ENCODE assay signal across 27 cellular contexts in the genomic region with DNA sequence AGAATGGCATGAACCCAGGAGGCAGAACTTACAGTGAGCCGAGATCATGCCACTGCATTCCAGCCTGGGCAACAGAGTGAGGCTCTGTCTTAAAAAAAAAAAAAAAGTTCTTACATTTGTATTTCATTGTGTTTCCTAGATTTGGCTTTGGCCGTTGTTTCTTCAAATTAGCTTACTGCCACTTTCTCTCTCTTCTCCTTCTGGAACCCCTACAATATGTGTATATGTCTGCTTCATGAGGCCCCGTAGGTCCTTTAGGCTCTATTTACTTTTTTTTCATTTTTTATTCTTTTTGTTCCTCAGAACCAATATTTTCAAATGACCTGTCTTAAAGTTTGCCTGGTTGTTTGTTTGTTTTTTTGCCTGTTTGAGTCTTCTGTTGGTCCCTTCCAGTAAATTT.
"Had no signal": no experiment of that assay in that cellular context is flagged by ENCODE, and none has a peak within 500 bp of the region (broad histone marks: within the 10 kb centered on the region; RNA-seq: fewer than 3 reads in every experiment).

No MANE protein-coding gene starts in this region.

- H3K27me3 ChIP-seq: stomach, suprapubic skin, testis, thyroid gland, tibial artery, tibial nerve, transverse colon, upper lobe of left lung, upper lobe of right lung, vagina had no signal

- H3K4me1 ChIP-seq: stomach, suprapubic skin, testis, thyroid gland, tibial artery, tibial nerve, transverse colon, upper lobe of right lung, uterus, vagina had no signal

- H3K9me3 ChIP-seq: suprapubic skin, testis, thoracic aorta, thyroid gland, tibial artery, transverse colon, upper lobe of right lung, uterus, vagina had no signal

- ATAC-seq: stimulated activated effector memory CD8-positive, alpha-beta T cell treated with anti-CD3 and anti-CD28 coated beads, Interleukin-12 subunit alpha, Interleukin-12 subunit beta, amount 100 ng/mL, for 72 hours; stimulated activated memory B cell treated with anti-CD40 and anti-IgM and Interleukin-4, amounts not matched to agents 10 μg/mL and 1 μg/mL and 100 μg/mL, for 72 hours; stimulated activated naive B cell treated with anti-CD40 and anti-IgM and Interleukin-4, amounts not matched to agents 10 μg/mL and 1 μg/mL and 100 μg/mL, for 72 hours; stimulated activated naive CD8-positive, alpha-beta T cell treated with anti-CD3 and anti-CD28 coated beads, Interleukin-15, amount 100 ng/mL, for 72 hours; stimulated activated naive CD8-positive, alpha-beta T cell treated with anti-CD3 and anti-CD28 coated beads, Interleukin-15, Interleukin-2, amounts not matched to agents 100 U/mL and 50 U/mL, for 24 hours; upper lobe of right lung had no signal

- H3K36me3 ChIP-seq: stomach, suprapubic skin, thoracic aorta, thyroid gland, tibial artery, tibial nerve, transverse colon, upper lobe of left lung, upper lobe of right lung, vagina had no signal

- DNase-seq: stimulated activated CD4-positive, alpha-beta T cell treated with anti-CD3 and anti-CD28 coated beads, Interleukin-2, amount 100 ng/mL, for 48 hours; stimulated activated CD4-positive, alpha-beta T cell treated with anti-CD3 and anti-CD28 coated beads, Interleukin-4, amount 100 ng/mL, for 1 hour; stimulated activated CD4-positive, alpha-beta T cell treated with anti-CD3 and anti-CD28 coated beads, Interleukin-4, amount 100 ng/mL, for 24 hours; stimulated activated CD4-positive, alpha-beta T cell treated with anti-CD3 and anti-CD28 coated beads, Interleukin-4, amount 100 ng/mL, for 4 hours; stimulated activated CD8-positive, alpha-beta memory T cell treated with anti-CD3 and anti-CD28 coated beads, Interleukin-4, amount 100 ng/mL, for 48 hours; stimulated activated naive B cell treated with anti-CD40 and anti-IgM and Interleukin-4, amounts not matched to agents 10 μg/mL and 1 μg/mL and 100 μg/mL, for 72 hours; stimulated activated naive CD4-positive, alpha-beta T cell; stimulated activated naive CD4-positive, alpha-beta T cell treated with Interleukin-2 at 50 U/mL for 16 hours; stimulated activated naive CD8-positive, alpha-beta T cell treated with anti-CD3 and anti-CD28 coated beads, Interleukin-15, amount 100 ng/mL, for 72 hours; stimulated activated naive CD8-positive, alpha-beta T cell treated with anti-CD3 and anti-CD28 coated beads, Interleukin-15, Interleukin-2, amounts not matched to agents 100 U/mL and 50 U/mL, for 24 hours; stomach; substantia nigra; testis; thyroid gland; tibial artery; transverse colon; trophoblast cell; upper lobe of left lung; upper lobe of right lung; uterus had no signal

- H3K27ac ChIP-seq: stomach, suprapubic skin, testis, thoracic aorta, thyroid gland, tibial artery, tibial nerve, transverse colon, upper lobe of left lung, upper lobe of right lung, uterus, vagina had no signal

- FAIRE-seq: urothelium cell line had no signal

- H3K4me3 ChIP-seq: stomach, suprapubic skin, testis, thoracic aorta, thyroid gland, tibial artery, tibial nerve, transverse colon, upper lobe of left lung, upper lobe of right lung, uterus, vagina had no signal
